ENCODE assay signal across 19 cellular contexts in the genomic region with DNA sequence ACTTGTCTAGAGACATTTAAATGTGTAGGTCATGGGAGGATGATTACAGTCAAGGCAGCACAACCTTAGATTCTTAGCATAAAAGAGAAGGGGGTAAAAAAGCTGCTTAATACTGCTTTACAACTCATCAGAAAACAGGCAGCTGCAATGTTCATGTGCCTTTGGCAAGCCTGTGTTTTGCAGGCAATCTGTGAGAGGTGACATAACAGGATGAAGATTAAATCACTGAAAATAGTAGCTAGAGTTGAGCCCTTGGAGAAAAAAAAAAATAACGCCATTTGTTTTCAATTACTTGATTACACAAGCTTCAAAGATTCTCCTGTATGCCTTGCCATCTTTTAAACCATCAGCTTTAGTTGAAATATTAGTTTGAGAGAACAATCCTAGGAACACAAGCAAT.
"Had no signal": no experiment of that assay in that cellular context is flagged by ENCODE, and none has a peak within 500 bp of the region (broad histone marks: within the 10 kb centered on the region; RNA-seq: fewer than 3 reads in every experiment).

No MANE protein-coding gene starts in this region.

- H3K9me3 ChIP-seq: colonic mucosa, transverse colon, vagina had no signal

- H3K4me1 ChIP-seq: colonic mucosa, transverse colon, vagina had no signal

- FAIRE-seq: endothelial cell of umbilical vein, frontal cortex, TTC549 had no signal

- H3K27me3 ChIP-seq: colonic mucosa, transverse colon, vagina had no signal

- H3K4me3 ChIP-seq: colonic mucosa, transverse colon, vagina had no signal

- H3K27ac ChIP-seq: colonic mucosa, transverse colon, vagina had no signal

- ATAC-seq: activated CD8-positive, alpha-beta T cell treated with anti-CD3 and anti-CD28 coated beads for 36 hours; left lobe of liver; natural killer cell; right cardiac atrium; stimulated activated naive CD8-positive, alpha-beta T cell treated with anti-CD3 and anti-CD28 coated beads, Interleukin-15, Interleukin-2, amounts not matched to agents 100 U/mL and 50 U/mL, for 24 hours had no signal

- H3K36me3 ChIP-seq: colonic mucosa, transverse colon, vagina had no signal

- DNase-seq: activated B cell treated with CpG ODN at 0.5 μM for 24 hours; activated CD4-positive, alpha-beta T cell treated with anti-CD3 and anti-CD28 coated beads for 48 hours; activated CD8-positive, alpha-beta memory T cell treated with anti-CD3 and anti-CD28 coated beads, Interleukin-2, amount 50 U/mL, for 4 hours; activated CD8-positive, alpha-beta T cell treated with anti-CD3 and anti-CD28 coated beads for 36 hours; activated effector memory CD4-positive, alpha-beta T cell treated with anti-CD3 and anti-CD28 coated beads, Interleukin-2, amount 50 U/mL, for 16 hours; activated T-cell treated with anti-CD3 and anti-CD28 coated beads, Interleukin-2, amount 50 U/mL, for 48 hours; caudate nucleus; colonic mucosa; head of caudate nucleus; natural killer cell; occipital lobe; right cardiac atrium; stimulated activated naive CD8-positive, alpha-beta T cell treated with anti-CD3 and anti-CD28 coated beads, Interleukin-15, Interleukin-2, amounts not matched to agents 100 U/mL and 50 U/mL, for 24 hours; transverse colon had no signal
